8 cellular contexts compared by ENCODE assay signal in the genomic region with DNA sequence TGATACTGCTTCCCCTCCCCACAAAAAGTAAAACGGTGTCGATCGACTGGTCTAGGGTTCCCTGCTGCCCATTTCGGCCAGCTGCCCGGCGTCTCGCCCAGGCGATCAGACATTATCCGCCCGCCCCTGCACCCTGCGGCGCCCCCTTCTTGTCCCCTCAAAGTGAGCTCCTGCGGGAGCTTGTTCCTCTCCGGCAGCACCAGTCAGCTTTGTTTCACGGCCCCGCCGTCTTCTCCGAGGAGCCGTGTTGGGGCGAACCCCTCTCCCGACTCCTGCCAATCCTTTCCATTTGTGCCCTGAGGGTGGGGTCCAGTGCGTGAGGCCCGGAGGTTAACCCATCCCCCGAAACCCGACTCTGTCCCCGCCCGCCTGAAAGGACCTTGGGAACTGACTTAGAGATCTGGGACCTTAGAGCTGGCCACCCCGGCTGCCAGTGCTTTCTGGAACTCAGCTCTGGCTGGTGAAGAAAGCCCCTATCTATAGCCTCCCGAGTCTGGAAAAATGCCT. TPM values are rescaled to one million over a fixed set of nuclear protein-coding genes. Genes with fewer than 3 reads are reported as not detected.
DNase-seq lines count a peak whose midpoint lies in the region; ATAC-seq and TF ChIP-seq lines count a peak whose summit lies in the region.

No MANE protein-coding gene starts in this region.

- H3K9me3 Mint-ChIP-seq in naive thymus-derived CD8-positive, alpha-beta T cell: peaks cover 0 to 3% (median 0%) of the 10 kb centered on the region in 9 donors

- peak overlapping the region; percentile 88 to 99 (median 98) for H3K4me3 Mint-ChIP-seq in naive thymus-derived CD8-positive, alpha-beta T cell

- DNase-seq in Ammon's horn (ENCODE audit: low spot score) (peak; percentile 34), H4 (ENCODE audit: low spot score) (peak; percentile 23), OCI-LY7 (ENCODE audit: low spot score) (peak; percentile 47), fibroblast of the conjunctiva (ENCODE audit: low read depth) (peak; percentile 29), NCI-H187 (lab: John Stamatoyannopoulos, UW) (no peak)
- DNase-seq in activated effector memory CD4-positive, alpha-beta T cell treated with Interleukin-2 at 50 U/mL for 16 hours: peak; percentile 29
- peak in 8 of 10 donors; percentile 14 to 63 (median 36) for DNase-seq in naive thymus-derived CD8-positive, alpha-beta T cell

- peaks cover 20 to 65% (median 58%) of the 10 kb centered on the region in 4 donors for H3K4me1 Mint-ChIP-seq in naive thymus-derived CD8-positive, alpha-beta T cell

- H3K4me2 ChIP-seq in OCI-LY7 (ENCODE audit: low read length): peak overlapping the region; percentile 91

- intact Hi-C loops in OCI-LY7 (cut with micrococcal nuclease; ENCODE audit: unreplicated experiment): loop anchor here (1.0 to 5.0 kb wide), 6 partner anchors 145 to 365 kb away; a partner anchor contains a TSS

- H3K27ac ChIP-seq in OCI-LY7 (ENCODE audit: low read depth, low read length, poor library complexity, severe bottlenecking) (peak overlapping the region; percentile 62), temporal lobe (ENCODE audit: low read depth, low read length) (peak overlapping the region; percentile 98)

- ATAC-seq in naive thymus-derived CD8-positive, alpha-beta T cell: no peak

- peak overlapping the region; percentile 90; the same call in 1 of the 2 replicates for H2AFZ ChIP-seq in OCI-LY7 (ENCODE audit: low read length)

- H3K4me1 ChIP-seq in OCI-LY7 (ENCODE audit: insufficient read depth, low read length, poor library complexity, severe bottlenecking): peaks cover 23% of the 10 kb centered on the region

- H3K9me2 ChIP-seq in OCI-LY7 (ENCODE audit: insufficient read depth, low read length): no peaks in the 10 kb centered on the region

- POLR2A ChIA-PET in OCI-LY7 (lab: Charles Lee): interaction anchor here (0.7 to 1.8 kb wide), 7 partner anchors 9 to 215 kb away, joined by 3 to 9 read pairs (median 4); a partner anchor contains a TSS
- POLR2A ChIA-PET in naive thymus-derived CD8-positive, alpha-beta T cell (lab: Charles Lee): interaction anchor here (0.5 to 7.8 kb wide), 22 partner anchors 8 to 1635 kb away, joined by 3 to 121 read pairs (median 5); a partner anchor contains a TSS

- peak overlapping the region; percentile 90 to 100 (median 99) for H3K27ac Mint-ChIP-seq in naive thymus-derived CD8-positive, alpha-beta T cell

- peaks cover 3 to 33% (median 4%) of the 10 kb centered on the region in 3 donors for H3K36me3 Mint-ChIP-seq in naive thymus-derived CD8-positive, alpha-beta T cell

- 0 out of 2 replicates have a peak, but pooled peaks have one; percentile 35 for TF ChIP-seq CTCF in OCI-LY7 (conservative IDR thresholded peaks at IDR 0.05; ENCODE audit: low read length)

- peaks cover 24% of the 10 kb centered on the region; the same call in 1 of the 2 replicates for H3K36me3 ChIP-seq in OCI-LY7 (ENCODE audit: insufficient read depth, low read length)

- peaks cover 0 to 3% (median 0%) of the 10 kb centered on the region in 5 donors for H3K27me3 Mint-ChIP-seq in naive thymus-derived CD8-positive, alpha-beta T cell

- peak overlapping the region; percentile 80 for H3K4me3 ChIP-seq in OCI-LY7 (ENCODE audit: low read depth, low read length, poor library complexity, severe bottlenecking)

- BruUV-seq in OCI-LY7 (replicated peaks; lab: Mats Ljungman, UMichigan): no TSS peak

- H3K9me3 ChIP-seq in OCI-LY7 (ENCODE audit: low read length): no peaks in the 10 kb centered on the region

- peaks cover 7% of the 10 kb centered on the region; the same call in 1 of the 2 replicates for H4K20me1 ChIP-seq in OCI-LY7 (ENCODE audit: insufficient read depth, low read length)

- H3K79me2 ChIP-seq in OCI-LY7 (ENCODE audit: insufficient read depth, low read depth, low read length): peaks cover 37% of the 10 kb centered on the region

- CTCF ChIA-PET in OCI-LY7 (lab: Charles Lee; ENCODE audit: unreplicated experiment): interaction anchor here (0.8 kb wide), 1 partner anchor 216 kb away, joined by 3 read pairs; no protein-coding TSS in a partner anchor

RNA-seq across cellular contexts. Expression of a gene that starts 0.5 kb away (rescaled TPM):
- 36.0 and 43.8 TPM in 2 replicates for total RNA-seq in H4 (2014; rRNA removed; shearing (Covaris generic))
- total RNA-seq in OCI-LY7 (2014; rRNA removed; shearing (Covaris generic)): 7.6 and 26.4 TPM in 2 replicates
- 70.3 and 79.8 TPM in 2 replicates for total RNA-seq in OCI-LY7 (2022)
- total RNA-seq in naive thymus-derived CD8-positive, alpha-beta T cell: 100 to 1,000 TPM; 147 to 161 TPM
- 10 to 100 TPM; 55.2 to 80.3 (median 77.6) TPM for polyA plus RNA-seq in naive thymus-derived CD8-positive, alpha-beta T cell
- 48.4 TPM for total RNA-seq in temporal lobe

RNA-seq across cellular contexts. Expression of a gene that starts 4.9 kb away (rescaled TPM):
- total RNA-seq in H4 (2014; rRNA removed; shearing (Covaris generic)): 0.64 and 1.5 TPM in 2 replicates
- total RNA-seq in OCI-LY7 (2014; rRNA removed; shearing (Covaris generic)): 0.57 and 0.70 TPM in 2 replicates
- total RNA-seq in OCI-LY7 (2022) (3.3 and 4.0 TPM in 2 replicates), temporal lobe (10.8 TPM)
- 1 to 10 TPM; 1.5 to 2.6 TPM for total RNA-seq in naive thymus-derived CD8-positive, alpha-beta T cell
- polyA plus RNA-seq in naive thymus-derived CD8-positive, alpha-beta T cell: 1 to 10 TPM in 2 of 3 donors, not detected in 1; 1.6 to 2.6 TPM

RNA-seq across cellular contexts. Expression of a gene that starts 39.8 kb away (rescaled TPM):
- 83.0 and 87.8 TPM in 2 replicates for total RNA-seq in H4 (2014; rRNA removed; shearing (Covaris generic))
- 40.5 and 47.8 TPM in 2 replicates for total RNA-seq in OCI-LY7 (2014; rRNA removed; shearing (Covaris generic))
- total RNA-seq in OCI-LY7 (2022) (45.7 and 45.8 TPM in 2 replicates), temporal lobe (29.5 TPM)
- total RNA-seq in naive thymus-derived CD8-positive, alpha-beta T cell: 10 to 100 TPM; 18.3 to 19.8 TPM
- polyA plus RNA-seq in naive thymus-derived CD8-positive, alpha-beta T cell: 10 to 100 TPM; 28.0 to 34.2 (median 33.6) TPM

Comparison
In these comparisons a context has a peak if more than half of its experiments do, and no peak if none do; other contexts are left out.
1. DNase-seq: peak in Ammon's horn (single experiment), H4 (single experiment), OCI-LY7 (single experiment), activated effector memory CD4-positive, alpha-beta T cell treated with Interleukin-2 at 50 U/mL for 16 hours (single experiment), fibroblast of the conjunctiva (single experiment) and naive thymus-derived CD8-positive, alpha-beta T cell (8 of 10); none in NCI-H187 (0 of 2).